1 cellular context compared by ENCODE assay signal in the genomic region with DNA sequence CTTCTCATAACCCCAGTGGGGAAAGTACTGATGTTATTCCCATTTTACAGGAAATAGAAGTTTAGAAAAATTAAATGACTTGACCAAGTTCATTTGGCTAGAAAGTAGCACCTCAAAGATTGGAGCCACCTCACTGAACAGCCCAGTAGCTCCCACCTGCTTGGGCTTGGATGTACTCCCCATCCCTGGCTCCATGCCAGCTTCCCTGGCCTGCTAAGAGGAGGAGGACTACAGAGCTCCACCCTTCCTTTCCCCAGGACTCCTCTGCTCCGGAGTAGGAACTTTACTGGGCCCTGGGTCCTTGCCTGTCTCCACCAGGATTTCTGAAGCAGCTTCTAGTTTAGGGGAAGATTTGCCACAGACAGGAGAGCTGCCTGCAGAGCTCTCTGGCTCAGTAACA.
TF ChIP-seq lines count a peak whose summit lies in the region.

No MANE protein-coding gene starts in this region.

TF ChIP-seq in HepG2, 621 proteins besides CTCF, POLR2A, EP300 and RAD21:
- TF ChIP-seq WIZ (CRISPR knock-in tag; IDR thresholded peaks at IDR 0.05), result no peak
- TF ChIP-seq ZNF562 (CRISPR knock-in tag; IDR thresholded peaks at IDR 0.05; ENCODE audit: borderline replicate concordance), result no peak
- no peak for TF ChIP-seq NCOA5 (CRISPR knock-in tag; IDR thresholded peaks at IDR 0.05)
- 0 out of 2 replicates have a peak, but pooled peaks have one; percentile 24 for TF ChIP-seq ZNF263 (CRISPR knock-in tag; IDR thresholded peaks at IDR 0.05)
